13 cellular contexts compared by ENCODE assay signal in the genomic region with DNA sequence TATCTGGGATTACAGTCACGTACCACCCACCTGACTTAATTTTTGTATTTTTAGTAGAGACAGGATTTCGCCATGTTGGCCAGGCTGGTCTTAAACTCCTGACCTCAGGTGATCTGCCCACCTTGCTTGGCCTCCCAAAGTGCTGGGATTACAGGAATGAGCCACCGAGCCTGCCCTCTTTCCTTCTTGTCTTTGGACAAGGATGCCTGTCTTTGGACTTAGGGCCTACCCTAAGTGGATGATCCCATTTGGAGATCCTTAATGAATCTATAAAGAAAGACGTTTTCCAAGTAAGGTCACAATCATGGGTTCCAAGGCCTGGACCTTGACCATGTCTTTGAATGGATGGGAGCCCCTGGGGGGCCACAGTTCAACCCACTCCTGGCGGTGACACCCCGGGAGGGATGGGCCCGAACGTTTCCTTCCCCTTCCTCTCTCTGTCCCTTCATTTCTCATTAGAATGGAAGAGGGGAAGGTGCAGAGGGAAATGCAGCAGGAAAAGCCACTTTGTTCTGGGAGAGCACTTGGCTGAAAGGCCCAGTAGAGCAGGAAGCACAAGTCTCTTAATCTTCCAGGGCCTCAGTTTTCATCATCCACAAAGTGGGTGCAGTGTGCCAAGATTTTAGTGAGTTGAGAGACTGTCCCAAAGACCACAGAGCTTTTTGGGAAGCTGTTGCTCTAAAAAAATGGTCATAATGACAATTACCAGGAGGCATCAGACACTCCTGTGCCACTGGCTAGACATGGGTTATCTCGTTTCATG.
DNase-seq lines count a peak whose midpoint lies in the region; ATAC-seq and TF ChIP-seq lines count a peak whose summit lies in the region.
"Had no signal": no experiment of that assay in that cellular context is flagged by ENCODE, and none has a peak within 500 bp of the region (broad histone marks: within the 10 kb centered on the region; RNA-seq: fewer than 3 reads in every experiment).

No MANE protein-coding gene starts in this region.

- CTCF ChIA-PET in activated naive CD4-positive, alpha-beta T cell treated with anti-CD3 and anti-CD28 coated beads for 36 hours (lab: Charles Lee), result interaction anchor here (0.6 to 4.1 kb wide), 23 partner anchors 12 to 163 kb away, joined by 3 to 93 read pairs (median 5); no protein-coding TSS in a partner anchor

- no peak overlapping the region for H4K8ac ChIP-seq in mesendoderm (ENCODE audit: low read depth, low read length)

- H3K9me3 ChIP-seq in RWPE2 (ENCODE audit: severe bottlenecking) (no peaks in the 10 kb centered on the region), fibroblast of lung (ENCODE audit: control insufficient read depth, insufficient read depth, low read depth, low read length) (no peaks in the 10 kb centered on the region), thymus (ENCODE audit: control insufficient read depth) (no peaks in the 10 kb centered on the region)

- H3K4ac ChIP-seq in mesendoderm (ENCODE audit: low read depth, low read length), result no peak overlapping the region

- no peak for ATAC-seq in RWPE2 (ENCODE audit: low read depth)

- no peak for TF ChIP-seq CTCF in RWPE2 (IDR thresholded peaks at IDR 0.05; ENCODE audit: poor library complexity, severe bottlenecking)
- TF ChIP-seq CTCF in fibroblast of lung (conservative IDR thresholded peaks at IDR 0.05 in 1 of 2, IDR thresholded peaks at IDR 0.05 in 1 of 2; ENCODE audit: low read depth in 1 of 2, low read length in 2 of 2), result no peak

- H3K4me2 ChIP-seq in fibroblast of lung (ENCODE audit: extremely low read depth, insufficient read depth, low read length) (no peak overlapping the region), mesendoderm (ENCODE audit: low read length) (no peak overlapping the region)

- DNase-seq in activated naive CD4-positive, alpha-beta T cell treated with anti-CD3 and anti-CD28 coated beads for 36 hours, result peak; percentile 2
- no peak for DNase-seq in activated naive CD4-positive, alpha-beta T cell (lab: John Stamatoyannopoulos, UW)
- DNase-seq in RWPE2 (ENCODE audit: low spot score) (peak; percentile 28), fibroblast of lung (ENCODE audit: low read depth in 2 of 2) (no peak), NCI-H226 (no peak), mesendoderm (no peak), DMS53 (lab: John Stamatoyannopoulos, UW) (no peak)
- DNase-seq: foreskin keratinocyte, GF-D8, NCI-H1417 treated with DMSO at 0.1 percent for 48 hours had no signal

- no peaks in the 10 kb centered on the region for H3K9me3 Mint-ChIP-seq in activated naive CD4-positive, alpha-beta T cell treated with anti-CD3 and anti-CD28 coated beads for 36 hours
- H3K9me3 Mint-ChIP-seq: stimulated activated naive CD8-positive, alpha-beta T cell treated with anti-CD3 and anti-CD28 coated beads, Interleukin-15, amount 100 ng/mL, for 72 hours had no signal

- intact Hi-C loops in activated naive CD4-positive, alpha-beta T cell treated with anti-CD3 and anti-CD28 coated beads for 36 hours (cut with micrococcal nuclease), result loop anchor here (1.0 to 2.0 kb wide), 2 partner anchors 35 to 211 kb away; no protein-coding TSS in a partner anchor

- H3K27ac Mint-ChIP-seq in activated naive CD4-positive, alpha-beta T cell treated with anti-CD3 and anti-CD28 coated beads for 36 hours, result no peak overlapping the region

- H3K23ac ChIP-seq in mesendoderm (ENCODE audit: low read length), result no peak overlapping the region

- no peak overlapping the region for H3K18ac ChIP-seq in mesendoderm (ENCODE audit: low read length)

- H2AFZ ChIP-seq in fibroblast of lung (ENCODE audit: low read length), result no peak overlapping the region
- H2AFZ ChIP-seq: parathyroid adenoma had no signal

- peaks cover 86% of the 10 kb centered on the region for H3K36me3 ChIP-seq in RWPE2 (ENCODE audit: low read depth)
- peaks cover 46% of the 10 kb centered on the region for H3K36me3 ChIP-seq in fibroblast of lung (ENCODE audit: control insufficient read depth, insufficient read depth, low read length)
- peaks cover 99% of the 10 kb centered on the region for H3K36me3 ChIP-seq in thymus (ENCODE audit: control insufficient read depth, insufficient read depth)
- peaks cover 8% of the 10 kb centered on the region for H3K36me3 ChIP-seq in mesendoderm (ENCODE audit: control insufficient read depth, insufficient read depth, low read length)

- no peaks in the 10 kb centered on the region for H3K4me1 ChIP-seq in RWPE2 (ENCODE audit: insufficient read depth, poor library complexity, severe bottlenecking)
- peaks cover 2% of the 10 kb centered on the region for H3K4me1 ChIP-seq in fibroblast of lung (ENCODE audit: control insufficient read depth, extremely low read depth, insufficient read depth, low read length)
- H3K4me1 ChIP-seq in thymus (ENCODE audit: control insufficient read depth, insufficient read depth, low read length), result peaks cover 3% of the 10 kb centered on the region
- no peaks in the 10 kb centered on the region for H3K4me1 ChIP-seq in mesendoderm (ENCODE audit: control insufficient read depth, low read depth, low read length)
- H3K4me1 ChIP-seq: foreskin keratinocyte, parathyroid adenoma had no signal

- no peak overlapping the region for H2BK5ac ChIP-seq in mesendoderm (ENCODE audit: low read length)

- H3K36me3 Mint-ChIP-seq in activated naive CD4-positive, alpha-beta T cell treated with anti-CD3 and anti-CD28 coated beads for 36 hours (ENCODE audit: low read depth), result peaks cover 13% of the 10 kb centered on the region

- H2AK5ac ChIP-seq in mesendoderm (ENCODE audit: low read length), result no peak overlapping the region

- H3K4me3 Mint-ChIP-seq in activated naive CD4-positive, alpha-beta T cell treated with anti-CD3 and anti-CD28 coated beads for 36 hours, result no peak overlapping the region
- H3K4me3 Mint-ChIP-seq: stimulated activated naive CD8-positive, alpha-beta T cell treated with anti-CD3 and anti-CD28 coated beads, Interleukin-15, amount 100 ng/mL, for 72 hours had no signal

- no peak overlapping the region for H4K5ac ChIP-seq in mesendoderm (ENCODE audit: low read length)

- no peaks in the 10 kb centered on the region for H3K27me3 Mint-ChIP-seq in activated naive CD4-positive, alpha-beta T cell treated with anti-CD3 and anti-CD28 coated beads for 36 hours (ENCODE audit: low read depth)
- H3K27me3 Mint-ChIP-seq: stimulated activated naive CD8-positive, alpha-beta T cell treated with anti-CD3 and anti-CD28 coated beads, Interleukin-15, amount 100 ng/mL, for 72 hours had no signal

- peaks cover 11% of the 10 kb centered on the region for H3K4me1 Mint-ChIP-seq in activated naive CD4-positive, alpha-beta T cell treated with anti-CD3 and anti-CD28 coated beads for 36 hours (ENCODE audit: low read depth)

- H4K20me1 ChIP-seq in fibroblast of lung (ENCODE audit: control insufficient read depth, extremely low read depth, insufficient read depth, low read length), result no peaks in the 10 kb centered on the region

- H3K9ac ChIP-seq in fibroblast of lung (ENCODE audit: insufficient read depth, low read length) (no peak overlapping the region), mesendoderm (ENCODE audit: low read length) (no peak overlapping the region)
- H3K9ac ChIP-seq: parathyroid adenoma had no signal

- H3K79me2 ChIP-seq in fibroblast of lung (ENCODE audit: control insufficient read depth, insufficient read depth, low read length) (peaks cover 8% of the 10 kb centered on the region), mesendoderm (ENCODE audit: control insufficient read depth, insufficient read depth, low read length) (no peaks in the 10 kb centered on the region)
- H3K79me2 ChIP-seq: parathyroid adenoma had no signal

- H3K27me3 ChIP-seq in RWPE2 (ENCODE audit: insufficient read depth, poor library complexity, severe bottlenecking), result no peaks in the 10 kb centered on the region
- H3K27me3 ChIP-seq in fibroblast of lung (ENCODE audit: control insufficient read depth, insufficient read depth, low read length), result no peaks in the 10 kb centered on the region
- H3K27me3 ChIP-seq in thymus (ENCODE audit: control insufficient read depth, insufficient read depth), result no peaks in the 10 kb centered on the region
- no peaks in the 10 kb centered on the region for H3K27me3 ChIP-seq in mesendoderm (ENCODE audit: insufficient read depth, low read length, poor library complexity)
- H3K27me3 ChIP-seq: foreskin keratinocyte had no signal

- no peak overlapping the region for H2BK120ac ChIP-seq in mesendoderm (ENCODE audit: low read depth, low read length)

- H3K79me1 ChIP-seq in mesendoderm (ENCODE audit: low read length), result peaks cover 3% of the 10 kb centered on the region

- H3K4me3 ChIP-seq in RWPE2 (ENCODE audit: severe bottlenecking), result no peak overlapping the region
- no peak overlapping the region for H3K4me3 ChIP-seq in fibroblast of lung (replicated peaks in 1 of 4; ENCODE audit: control extremely low read depth in 1 of 4, insufficient read depth in 1 of 4, low read depth in 3 of 4, low read length in 4 of 4)
- no peak overlapping the region for H3K4me3 ChIP-seq in thymus (ENCODE audit: low read length)
- no peak overlapping the region for H3K4me3 ChIP-seq in mesendoderm (ENCODE audit: low read length)

- no peak overlapping the region for H3K56ac ChIP-seq in mesendoderm (ENCODE audit: low read length)

- 93% methylated on average over 9 of the region's 9 CpGs for whole genome bisulfite sequencing in thymus
- whole genome bisulfite sequencing in mesendoderm (ENCODE audit: extremely low coverage, insufficient coverage, low lambda C conversion rate), result no CpG with 5 or more reads among the region's 9 CpGs

- H2BK15ac ChIP-seq in mesendoderm (replicated peaks; ENCODE audit: low read depth), result no peak overlapping the region

- H3K27ac ChIP-seq in RWPE2 (ENCODE audit: poor library complexity, severe bottlenecking), result no peak overlapping the region
- H3K27ac ChIP-seq in fibroblast of lung (ENCODE audit: insufficient read depth, low read length), result peak overlapping the region; percentile 10
- peak overlapping the region; percentile 3 for H3K27ac ChIP-seq in thymus (ENCODE audit: low read depth)
- H3K27ac ChIP-seq in mesendoderm (ENCODE audit: low read depth, low read length), result no peak overlapping the region
- H3K27ac ChIP-seq: foreskin keratinocyte, parathyroid adenoma had no signal

Comparison
In these comparisons a context has a peak if more than half of its experiments do, and no peak if none do; other contexts are left out.
1. DNase-seq: peak in activated naive CD4-positive, alpha-beta T cell treated with anti-CD3 and anti-CD28 coated beads for 36 hours (single experiment) and RWPE2 (single experiment); none in activated naive CD4-positive, alpha-beta T cell (0 of 4), fibroblast of lung (0 of 2), NCI-H226 (single experiment), mesendoderm (single experiment) and DMS53 (single experiment).
2. H3K27ac ChIP-seq: peak in fibroblast of lung (single experiment) and thymus (single experiment); none in RWPE2 (single experiment) and mesendoderm (single experiment).